Comparison of ENCODE assay signal across 14 cellular contexts in the genomic region with DNA sequence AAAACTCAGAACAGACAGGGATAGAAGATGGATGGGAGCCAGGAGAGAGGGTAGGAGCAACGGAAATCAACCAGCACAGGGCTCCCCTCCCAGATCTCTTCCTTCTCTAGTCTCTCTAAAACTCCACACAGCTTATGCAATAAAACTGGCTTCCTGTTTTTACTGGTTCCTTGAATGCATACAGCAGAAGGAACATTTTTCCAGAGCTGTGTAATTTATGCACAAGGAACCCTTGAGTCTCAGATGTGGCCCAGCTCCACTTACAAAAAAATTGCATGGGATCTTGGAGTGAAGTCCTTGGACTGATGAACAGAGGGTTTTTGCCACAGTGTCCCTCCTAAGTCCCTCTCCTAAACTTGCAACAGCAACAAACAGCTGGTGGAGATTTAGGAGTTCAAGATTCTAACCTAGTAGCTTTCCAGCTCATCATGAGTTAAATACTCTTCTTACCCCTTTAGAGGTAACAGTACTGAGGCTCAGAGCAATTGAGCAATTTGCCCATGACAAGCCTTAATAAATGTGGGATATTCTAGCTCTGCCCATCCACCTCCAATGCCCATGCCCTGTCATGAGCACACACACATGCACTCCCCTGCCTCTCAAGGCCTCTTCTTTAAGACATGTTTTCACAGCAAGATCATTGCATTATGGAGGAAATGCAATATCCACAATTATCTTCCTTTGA. TPM values are rescaled to one million over a fixed set of nuclear protein-coding genes. Genes with fewer than 3 reads are reported as not detected.
DNase-seq lines count a peak whose midpoint lies in the region; ATAC-seq and TF ChIP-seq lines count a peak whose summit lies in the region.
"Had no signal": no experiment of that assay in that cellular context is flagged by ENCODE, and none has a peak within 500 bp of the region (broad histone marks: within the 10 kb centered on the region; RNA-seq: fewer than 3 reads in every experiment).

No MANE protein-coding gene starts in this region.

- peaks cover 8% of the 10 kb centered on the region for H3K9me3 Mint-ChIP-seq in mesothelial cell of epicardium
- H3K9me3 Mint-ChIP-seq in stimulated activated naive B cell treated with anti-CD40 and anti-IgM and Interleukin-4, amounts not matched to agents 10 μg/mL and 1 μg/mL and 100 μg/mL, for 72 hours: no peaks in the 10 kb centered on the region
- H3K9me3 Mint-ChIP-seq: activated naive CD4-positive, alpha-beta T cell treated with anti-CD3 and anti-CD28 coated beads, Interleukin-2, amount 50 U/mL, for 24 hours had no signal

- TF ChIP-seq CTCF in coronary artery (IDR thresholded peaks at IDR 0.05): no peak
- no peak for TF ChIP-seq CTCF in mesothelial cell of epicardium (IDR thresholded peaks at IDR 0.05; ENCODE audit: unreplicated experiment)

- no peaks in the 10 kb centered on the region for H3K79me2 ChIP-seq in ACC112 (ENCODE audit: control insufficient read depth, insufficient read depth, low read length, unreplicated experiment)

- H3K4me3 Mint-ChIP-seq in mesothelial cell of epicardium: no peak overlapping the region
- no peak overlapping the region for H3K4me3 Mint-ChIP-seq in stimulated activated naive B cell treated with anti-CD40 and anti-IgM and Interleukin-4, amounts not matched to agents 10 μg/mL and 1 μg/mL and 100 μg/mL, for 72 hours
- H3K4me3 Mint-ChIP-seq: activated naive CD4-positive, alpha-beta T cell treated with anti-CD3 and anti-CD28 coated beads, Interleukin-2, amount 50 U/mL, for 24 hours; B cell had no signal

- H3K27me3 ChIP-seq in ACC112 (ENCODE audit: insufficient read depth, low read length): no peaks in the 10 kb centered on the region
- H3K27me3 ChIP-seq: pancreas had no signal

- H3K4me1 Mint-ChIP-seq in mesothelial cell of epicardium: peaks cover 22% of the 10 kb centered on the region
- peaks cover 2 to 24% of the 10 kb centered on the region in 2 donors for H3K4me1 Mint-ChIP-seq in stimulated activated naive B cell treated with anti-CD40 and anti-IgM and Interleukin-4, amounts not matched to agents 10 μg/mL and 1 μg/mL and 100 μg/mL, for 72 hours

- no peak overlapping the region for H2AFZ ChIP-seq in ACC112 (ENCODE audit: low read length, unreplicated experiment)

- ATAC-seq in HG02588 (IDR thresholded peaks at IDR 0.05; ENCODE audit: unreplicated experiment) (no peak), GM21390 (IDR thresholded peaks at IDR 0.05; ENCODE audit: unreplicated experiment) (no peak), GM21576 (IDR thresholded peaks at IDR 0.05; ENCODE audit: unreplicated experiment) (no peak)
- ATAC-seq in stimulated activated naive B cell treated with anti-CD40 and anti-IgM and Interleukin-4, amounts not matched to agents 10 μg/mL and 1 μg/mL and 100 μg/mL, for 72 hours (replicated peaks): no peak

- DNase-seq in NCI-H226: peak; percentile 77
- no peak for DNase-seq in coronary artery (ENCODE audit: low spot score)
- no peak for DNase-seq in mesothelial cell of epicardium (ENCODE audit: low spot score in 2 of 2, unreplicated experiment in 2 of 2)
- DNase-seq in stimulated activated naive B cell treated with anti-CD40 and anti-IgM and Interleukin-4, amounts not matched to agents 10 μg/mL and 1 μg/mL and 100 μg/mL, for 72 hours: no peak
- DNase-seq: NCI-H446, pancreas, WERI-Rb-1 had no signal

- H3K4me1 ChIP-seq in ACC112 (ENCODE audit: control insufficient read depth, insufficient read depth, low read length, unreplicated experiment): peaks cover 39% of the 10 kb centered on the region
- H3K4me1 ChIP-seq: pancreas had no signal

- no peaks in the 10 kb centered on the region for H3K36me3 ChIP-seq in ACC112 (ENCODE audit: insufficient read depth, low read length)
- H3K36me3 ChIP-seq: pancreas, WERI-Rb-1 had no signal

- peak overlapping the region; percentile 35 for H3K4me3 ChIP-seq in ACC112 (ENCODE audit: low read depth, low read length)
- peak overlapping the region; percentile 44 for H3K4me3 ChIP-seq in coronary artery
- H3K4me3 ChIP-seq: pancreas had no signal

- peaks cover 3% of the 10 kb centered on the region for H3K36me3 Mint-ChIP-seq in mesothelial cell of epicardium
- no peaks in the 10 kb centered on the region for H3K36me3 Mint-ChIP-seq in stimulated activated naive B cell treated with anti-CD40 and anti-IgM and Interleukin-4, amounts not matched to agents 10 μg/mL and 1 μg/mL and 100 μg/mL, for 72 hours
- H3K36me3 Mint-ChIP-seq: activated naive CD4-positive, alpha-beta T cell treated with anti-CD3 and anti-CD28 coated beads, Interleukin-2, amount 50 U/mL, for 24 hours had no signal

- no peaks in the 10 kb centered on the region for H3K27me3 Mint-ChIP-seq in mesothelial cell of epicardium (ENCODE audit: low read depth)
- peaks cover 0 to 4% of the 10 kb centered on the region in 2 donors for H3K27me3 Mint-ChIP-seq in stimulated activated naive B cell treated with anti-CD40 and anti-IgM and Interleukin-4, amounts not matched to agents 10 μg/mL and 1 μg/mL and 100 μg/mL, for 72 hours
- H3K27me3 Mint-ChIP-seq: activated naive CD4-positive, alpha-beta T cell treated with anti-CD3 and anti-CD28 coated beads, Interleukin-2, amount 50 U/mL, for 24 hours had no signal

- peak overlapping the region; percentile 50 for H3K27ac Mint-ChIP-seq in mesothelial cell of epicardium
- no peak overlapping the region for H3K27ac Mint-ChIP-seq in stimulated activated naive B cell treated with anti-CD40 and anti-IgM and Interleukin-4, amounts not matched to agents 10 μg/mL and 1 μg/mL and 100 μg/mL, for 72 hours
- H3K27ac Mint-ChIP-seq: activated naive CD4-positive, alpha-beta T cell treated with anti-CD3 and anti-CD28 coated beads, Interleukin-2, amount 50 U/mL, for 24 hours; B cell had no signal

- H3K27ac ChIP-seq in ACC112 (ENCODE audit: low read depth, low read length): peak overlapping the region; percentile 78
- H3K27ac ChIP-seq in coronary artery: peak overlapping the region; percentile 65 to 93
- H3K27ac ChIP-seq: pancreas, WERI-Rb-1 had no signal

RNA-seq across cellular contexts. Expression of a gene that starts 18.4 kb away (rescaled TPM):
- 20.8 to 24.0 TPM (median 20.9 TPM) in 3 replicates for total RNA-seq in mesothelial cell of epicardium
- total RNA-seq: B cell had no signal

RNA-seq across cellular contexts. Expression of a gene that starts 23.5 kb away (rescaled TPM):
- total RNA-seq in mesothelial cell of epicardium: 3.9 to 4.4 TPM (median 4.1 TPM) in 3 replicates
- total RNA-seq: B cell, H1 had no signal
